1 cellular context compared by ENCODE assay signal in the genomic region with DNA sequence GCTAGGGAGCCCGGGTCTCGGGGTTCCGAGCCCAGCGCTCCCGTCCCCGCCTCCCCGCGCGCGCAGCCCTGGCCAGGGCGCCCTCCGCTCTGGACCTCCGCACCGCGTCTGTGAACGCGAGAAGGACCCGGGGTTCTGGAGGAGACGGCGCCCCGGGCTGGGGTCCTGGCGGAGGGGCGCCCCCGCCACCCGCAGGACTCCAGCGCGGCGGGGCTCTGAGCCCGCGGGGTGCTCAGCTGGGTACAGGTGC.
TF ChIP-seq lines count a peak whose summit lies in the region.

No MANE protein-coding gene starts in this region.

TF ChIP-seq in HEK293, 187 proteins besides CTCF, POLR2A, EP300 and RAD21 (continued from another document):
- TF ChIP-seq ZBTB20 (tag by site-specific recombination; IDR thresholded peaks at IDR 0.05) = peak; percentile 77; the same call in 1 of the 2 replicates
- no peak for TF ChIP-seq ZNF121 (tag by site-specific recombination; IDR thresholded peaks at IDR 0.05)
- no peak for TF ChIP-seq ZNF549 (tag by site-specific recombination; IDR thresholded peaks at IDR 0.05)
- TF ChIP-seq, protein P1, sequence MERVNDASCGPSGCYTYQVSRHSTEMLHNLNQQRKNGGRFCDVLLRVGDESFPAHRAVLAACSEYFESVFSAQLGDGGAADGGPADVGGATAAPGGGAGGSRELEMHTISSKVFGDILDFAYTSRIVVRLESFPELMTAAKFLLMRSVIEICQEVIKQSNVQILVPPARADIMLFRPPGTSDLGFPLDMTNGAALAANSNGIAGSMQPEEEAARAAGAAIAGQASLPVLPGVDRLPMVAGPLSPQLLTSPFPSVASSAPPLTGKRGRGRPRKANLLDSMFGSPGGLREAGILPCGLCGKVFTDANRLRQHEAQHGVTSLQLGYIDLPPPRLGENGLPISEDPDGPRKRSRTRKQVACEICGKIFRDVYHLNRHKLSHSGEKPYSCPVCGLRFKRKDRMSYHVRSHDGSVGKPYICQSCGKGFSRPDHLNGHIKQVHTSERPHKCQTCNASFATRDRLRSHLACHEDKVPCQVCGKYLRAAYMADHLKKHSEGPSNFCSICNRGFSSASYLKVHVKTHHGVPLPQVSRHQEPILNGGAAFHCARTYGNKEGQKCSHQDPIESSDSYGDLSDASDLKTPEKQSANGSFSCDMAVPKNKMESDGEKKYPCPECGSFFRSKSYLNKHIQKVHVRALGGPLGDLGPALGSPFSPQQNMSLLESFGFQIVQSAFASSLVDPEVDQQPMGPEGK (tag by site-specific recombination; IDR thresholded peaks at IDR 0.05) = no peak
- peak; percentile 68 for TF ChIP-seq ZIC2 (tag by site-specific recombination; IDR thresholded peaks at IDR 0.05)
- no peak for TF ChIP-seq ZNF560 (tag by site-specific recombination; IDR thresholded peaks at IDR 0.05; ENCODE audit: borderline replicate concordance)
- no peak for TF ChIP-seq ZNF544 (tag by site-specific recombination; IDR thresholded peaks at IDR 0.05)
- TF ChIP-seq ZNF658 (tag by site-specific recombination; IDR thresholded peaks at IDR 0.05) = no peak
- TF ChIP-seq ZNF558 (tag by site-specific recombination; IDR thresholded peaks at IDR 0.05) = no peak
- no peak for TF ChIP-seq SETDB1 (IDR thresholded peaks at IDR 0.05; ENCODE audit: insufficient read length, low read length)
- no peak for TF ChIP-seq SALL2 (tag by site-specific recombination; IDR thresholded peaks at IDR 0.05; ENCODE audit: borderline replicate concordance)
- no peak for TF ChIP-seq KLF7 (tag by site-specific recombination; IDR thresholded peaks at IDR 0.05; ENCODE audit: borderline replicate concordance)
- TF ChIP-seq ZNF146 (tag by site-specific recombination; IDR thresholded peaks at IDR 0.05) = no peak
- no peak for TF ChIP-seq YY1 (tag by site-specific recombination; IDR thresholded peaks at IDR 0.05)
- TF ChIP-seq, protein P2, sequence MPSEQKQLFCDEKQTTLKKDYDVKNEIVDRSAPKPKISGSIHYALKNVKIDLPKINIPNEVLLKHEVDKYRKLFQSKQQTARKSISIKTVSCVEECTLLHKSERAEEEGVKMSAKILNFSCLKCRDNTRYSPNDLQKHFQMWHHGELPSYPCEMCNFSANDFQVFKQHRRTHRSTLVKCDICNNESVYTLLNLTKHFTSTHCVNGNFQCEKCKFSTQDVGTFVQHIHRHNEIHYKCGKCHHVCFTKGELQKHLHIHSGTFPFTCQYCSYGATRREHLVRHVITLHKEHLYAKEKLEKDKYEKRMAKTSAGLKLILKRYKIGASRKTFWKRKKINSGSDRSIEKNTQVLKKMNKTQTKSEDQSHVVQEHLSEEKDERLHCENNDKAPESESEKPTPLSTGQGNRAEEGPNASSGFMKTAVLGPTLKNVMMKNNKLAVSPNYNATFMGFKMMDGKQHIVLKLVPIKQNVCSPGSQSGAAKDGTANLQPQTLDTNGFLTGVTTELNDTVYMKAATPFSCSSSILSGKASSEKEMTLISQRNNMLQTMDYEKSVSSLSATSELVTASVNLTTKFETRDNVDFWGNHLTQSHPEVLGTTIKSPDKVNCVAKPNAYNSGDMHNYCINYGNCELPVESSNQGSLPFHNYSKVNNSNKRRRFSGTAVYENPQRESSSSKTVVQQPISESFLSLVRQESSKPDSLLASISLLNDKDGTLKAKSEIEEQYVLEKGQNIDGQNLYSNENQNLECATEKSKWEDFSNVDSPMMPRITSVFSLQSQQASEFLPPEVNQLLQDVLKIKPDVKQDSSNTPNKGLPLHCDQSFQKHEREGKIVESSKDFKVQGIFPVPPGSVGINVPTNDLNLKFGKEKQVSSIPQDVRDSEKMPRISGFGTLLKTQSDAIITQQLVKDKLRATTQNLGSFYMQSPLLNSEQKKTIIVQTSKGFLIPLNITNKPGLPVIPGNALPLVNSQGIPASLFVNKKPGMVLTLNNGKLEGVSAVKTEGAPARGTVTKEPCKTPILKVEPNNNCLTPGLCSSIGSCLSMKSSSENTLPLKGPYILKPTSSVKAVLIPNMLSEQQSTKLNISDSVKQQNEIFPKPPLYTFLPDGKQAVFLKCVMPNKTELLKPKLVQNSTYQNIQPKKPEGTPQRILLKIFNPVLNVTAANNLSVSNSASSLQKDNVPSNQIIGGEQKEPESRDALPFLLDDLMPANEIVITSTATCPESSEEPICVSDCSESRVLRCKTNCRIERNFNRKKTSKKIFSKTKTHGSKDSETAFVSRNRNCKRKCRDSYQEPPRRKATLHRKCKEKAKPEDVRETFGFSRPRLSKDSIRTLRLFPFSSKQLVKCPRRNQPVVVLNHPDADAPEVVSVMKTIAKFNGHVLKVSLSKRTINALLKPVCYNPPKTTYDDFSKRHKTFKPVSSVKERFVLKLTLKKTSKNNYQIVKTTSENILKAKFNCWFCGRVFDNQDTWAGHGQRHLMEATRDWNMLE (tag by site-specific recombination; conservative IDR thresholded peaks at IDR 0.05; ENCODE audit: low read depth) = no peak
- TF ChIP-seq YY2 (tag by site-specific recombination; IDR thresholded peaks at IDR 0.05) = no peak
